14 cellular contexts compared by ENCODE assay signal in the genomic region with DNA sequence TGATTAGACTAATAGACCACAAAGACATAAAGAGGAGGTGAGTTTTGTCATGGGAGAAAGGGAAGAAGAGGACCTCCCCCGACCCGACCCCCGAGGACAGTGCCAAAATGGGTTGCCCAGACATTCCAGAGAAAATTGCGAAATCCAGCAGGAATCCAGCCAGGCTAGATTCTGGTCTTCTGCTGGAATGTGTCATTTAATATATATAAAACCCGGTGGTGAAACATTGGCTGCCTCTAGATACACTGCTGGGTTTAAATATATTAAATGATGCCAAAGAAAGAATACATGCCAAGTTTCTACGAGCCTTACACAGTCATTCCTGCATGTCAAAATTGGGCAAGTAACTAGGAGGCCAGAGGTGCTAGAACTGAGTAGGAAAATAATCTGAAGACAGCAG. TPM values are rescaled to one million over a fixed set of nuclear protein-coding genes. Genes with fewer than 3 reads are reported as not detected.
DNase-seq lines count a peak whose midpoint lies in the region; ATAC-seq and TF ChIP-seq lines count a peak whose summit lies in the region.
"Had no signal": no experiment of that assay in that cellular context is flagged by ENCODE, and none has a peak within 500 bp of the region (broad histone marks: within the 10 kb centered on the region; RNA-seq: fewer than 3 reads in every experiment).

No MANE protein-coding gene starts in this region.

- H3K27me3 ChIP-seq in SK-N-SH (ENCODE audit: insufficient read depth) (no peaks in the 10 kb centered on the region; the same call in 1 of the 2 replicates), subcutaneous abdominal adipose tissue (ENCODE audit: control insufficient read depth in 5 of 5, insufficient read depth in 4 of 5, low read length in 5 of 5) (no peaks in the 10 kb centered on the region)

- H2AFZ ChIP-seq in SK-N-SH (ENCODE audit: low read depth), result no peak overlapping the region

- no peaks in the 10 kb centered on the region for H4K20me1 ChIP-seq in SK-N-SH (ENCODE audit: insufficient read depth)

- TF ChIP-seq CTCF in SK-N-SH (IDR thresholded peaks at IDR 0.05) (no peak), VCaP (conservative IDR thresholded peaks at IDR 0.05) (no peak), foreskin fibroblast (IDR thresholded peaks at IDR 0.05; ENCODE audit: low read depth, low read length) (no peak)

- WGBS in SK-N-SH (ENCODE audit: low lambda C conversion rate), result 33% methylated on average over 6 of the region's 6 CpGs

- POLR2A ChIA-PET in SK-N-SH (lab: Yijun Ruan, JAX), result no interaction called here

- no peaks in the 10 kb centered on the region for H3K4me1 ChIP-seq in SK-N-SH (ENCODE audit: control insufficient read depth in 1 of 2, insufficient read depth in 2 of 2, low read depth in 1 of 2, low read length in 1 of 2)
- peaks cover 0 to 15% (median 12%) of the 10 kb centered on the region in 5 donors for H3K4me1 ChIP-seq in subcutaneous abdominal adipose tissue (ENCODE audit: control insufficient read depth in 5 of 5, insufficient read depth in 5 of 5, low read length in 5 of 5)

- no peak for TF ChIP-seq RAD21 in SK-N-SH (IDR thresholded peaks at IDR 0.05; ENCODE audit: low read length)

- no peak overlapping the region for H3K4me2 ChIP-seq in SK-N-SH

- no peaks in the 10 kb centered on the region for H3K79me2 ChIP-seq in SK-N-SH (ENCODE audit: insufficient read depth)

- H3K9me2 ChIP-seq in SK-N-SH, result no peaks in the 10 kb centered on the region

- DNase-seq in SK-N-SH (no peak), foreskin fibroblast (peak; percentile 24 to 52), hippocampal formation (lab: John Stamatoyannopoulos, UW) (no peak), NCI-H146 treated with DMSO at 0.1 percent for 48 hours (lab: John Stamatoyannopoulos, UW; ENCODE audit: unreplicated experiment) (no peak)
- DNase-seq: 8988T; activated CD4-positive, alpha-beta T cell treated with anti-CD3 and anti-CD28 coated beads for 48 hours; activated effector memory CD4-positive, alpha-beta T cell treated with anti-CD3 and anti-CD28 coated beads, Interleukin-2, amount 50 U/mL, for 16 hours; NCI-H1694 treated with DMSO at 0.1 percent for 48 hours; psoas muscle; T-cell had no signal

- TF ChIP-seq EP300 in SK-N-SH (IDR thresholded peaks at IDR 0.05; ENCODE audit: borderline replicate concordance in 1 of 2, low read depth in 1 of 2, low read length in 1 of 2), result no peak

- H3K9me3 ChIP-seq in SK-N-SH (no peaks in the 10 kb centered on the region), subcutaneous abdominal adipose tissue (ENCODE audit: control insufficient read depth in 5 of 5, low read length in 5 of 5) (no peaks in the 10 kb centered on the region)
- H3K9me3 ChIP-seq: psoas muscle had no signal

- H3F3A ChIP-seq in SK-N-SH (replicated peaks; ENCODE audit: insufficient read depth), result no peaks in the 10 kb centered on the region

- H3K27ac ChIP-seq in SK-N-SH (ENCODE audit: low read depth in 2 of 2, low read length in 1 of 2) (no peak overlapping the region), VCaP (0 out of 2 replicates have a peak overlapping the region, but pooled peaks have one; percentile 5), subcutaneous abdominal adipose tissue (ENCODE audit: low read depth, low read length) (peak overlapping the region; percentile 18)
- H3K27ac ChIP-seq: psoas muscle had no signal

- ATAC-seq in SK-N-SH treated with all-trans-retinoic acid at 6 μM for 48 hours (no peak), HG03520 (IDR thresholded peaks at IDR 0.05; ENCODE audit: unreplicated experiment) (no peak)
- ATAC-seq: T-cell had no signal

- H3K36me3 ChIP-seq in SK-N-SH (replicated peaks in 1 of 2; ENCODE audit: control insufficient read depth in 1 of 2, insufficient read depth in 2 of 2, low read length in 1 of 2), result no peaks in the 10 kb centered on the region
- H3K36me3 ChIP-seq in subcutaneous abdominal adipose tissue (ENCODE audit: control insufficient read depth in 5 of 5, insufficient read depth in 5 of 5, low read length in 5 of 5), result no peaks in the 10 kb centered on the region

- H3K9ac ChIP-seq in SK-N-SH, result no peak overlapping the region
- no peak overlapping the region for H3K9ac ChIP-seq in subcutaneous abdominal adipose tissue (ENCODE audit: low read length in 5 of 5)

- H3K4me3 ChIP-seq in SK-N-SH (ENCODE audit: low read depth in 2 of 2, low read length in 1 of 2), result no peak overlapping the region
- H3K4me3 ChIP-seq in foreskin fibroblast (ENCODE audit: low read depth in 1 of 2, low read length in 2 of 2), result no peak overlapping the region
- no peak overlapping the region for H3K4me3 ChIP-seq in subcutaneous abdominal adipose tissue (ENCODE audit: low read depth in 1 of 5, low read length in 5 of 5)
- H3K4me3 ChIP-seq: psoas muscle had no signal

- CTCF ChIA-PET in SK-N-SH (lab: Yijun Ruan, JAX), result interaction anchor here (0.7 to 2.8 kb wide), 3 partner anchors 9 to 211 kb away, joined by 3 to 29 read pairs (median 4); no protein-coding TSS in a partner anchor

TF ChIP-seq in SK-N-SH treated with all-trans-retinoic acid at 6 μM for 48 hours, 23 proteins besides CTCF, POLR2A, EP300 and RAD21:
- no peak for TF ChIP-seq PATZ1 (CRISPR knock-in tag; IDR thresholded peaks at IDR 0.05; ENCODE audit: borderline replicate concordance)
- 0 out of 2 replicates have a peak, but pooled peaks have one; percentile 18 for TF ChIP-seq ISL1 (CRISPR knock-in tag; IDR thresholded peaks at IDR 0.05)
- no peak for TF ChIP-seq ZFP30 (CRISPR knock-in tag; IDR thresholded peaks at IDR 0.05)

TF ChIP-seq in SK-N-SH, 30 proteins besides CTCF, POLR2A, EP300 and RAD21 (continues in another document):
- TF ChIP-seq, protein P1, sequence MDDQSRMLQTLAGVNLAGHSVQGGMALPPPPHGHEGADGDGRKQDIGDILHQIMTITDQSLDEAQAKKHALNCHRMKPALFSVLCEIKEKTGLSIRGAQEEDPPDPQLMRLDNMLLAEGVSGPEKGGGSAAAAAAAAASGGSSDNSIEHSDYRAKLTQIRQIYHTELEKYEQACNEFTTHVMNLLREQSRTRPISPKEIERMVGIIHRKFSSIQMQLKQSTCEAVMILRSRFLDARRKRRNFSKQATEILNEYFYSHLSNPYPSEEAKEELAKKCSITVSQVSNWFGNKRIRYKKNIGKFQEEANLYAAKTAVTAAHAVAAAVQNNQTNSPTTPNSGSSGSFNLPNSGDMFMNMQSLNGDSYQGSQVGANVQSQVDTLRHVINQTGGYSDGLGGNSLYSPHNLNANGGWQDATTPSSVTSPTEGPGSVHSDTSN (IDR thresholded peaks at IDR 0.05), result no peak
- TF ChIP-seq FOXM1 (IDR thresholded peaks at IDR 0.05; ENCODE audit: low read depth) (no peak), ELF1 (IDR thresholded peaks at IDR 0.05) (no peak), NRF1 (IDR thresholded peaks at IDR 0.05; ENCODE audit: low read depth, low read length) (no peak), MEF2A (IDR thresholded peaks at IDR 0.05; ENCODE audit: borderline replicate concordance, low read depth) (no peak), GABPA (IDR thresholded peaks at IDR 0.05; ENCODE audit: low read depth) (no peak), TEAD4 (IDR thresholded peaks at IDR 0.05; ENCODE audit: borderline replicate concordance, insufficient read depth) (no peak), GATA2 (CRISPR knock-in tag; IDR thresholded peaks at IDR 0.05) (no peak), IRF3 (IDR thresholded peaks at IDR 0.05; ENCODE audit: low read depth, low read length) (no peak), YY1 (IDR thresholded peaks at IDR 0.05; ENCODE audit: low read depth) (no peak), FOSL2 (IDR thresholded peaks at IDR 0.05; ENCODE audit: borderline replicate concordance, low read depth) (no peak), RFX5 (IDR thresholded peaks at IDR 0.05; ENCODE audit: low read length) (no peak), TAF1 (IDR thresholded peaks at IDR 0.05; ENCODE audit: borderline replicate concordance, low read depth, low read length) (no peak), ZBTB33 (IDR thresholded peaks at IDR 0.05; ENCODE audit: borderline replicate concordance, low read depth) (no peak)

RNA-seq across cellular contexts. Expression of gene SPESP1, which starts 45.3 kb away (rescaled TPM):
- not detected in 2 replicates for polyA plus RNA-seq in SK-N-SH (2012; rRNA removed)
- not detected in 2 replicates for polyA plus RNA-seq in SK-N-SH (2012; cell fraction: cytosol; rRNA removed)
- not detected in 2 replicates for polyA plus RNA-seq in SK-N-SH (2012; cell fraction: nucleus; rRNA removed)

Comparison
In these comparisons a context has a peak if more than half of its experiments do, and no peak if none do; other contexts are left out.
1. DNase-seq: peak in foreskin fibroblast (2 of 2); none in SK-N-SH (single experiment), hippocampal formation (0 of 2) and NCI-H146 treated with DMSO at 0.1 percent for 48 hours (single experiment).
2. H3K27ac ChIP-seq: peak in VCaP (single experiment) and subcutaneous abdominal adipose tissue (single experiment); none in SK-N-SH (0 of 2).